10 cellular contexts compared by ENCODE assay signal in the genomic region with DNA sequence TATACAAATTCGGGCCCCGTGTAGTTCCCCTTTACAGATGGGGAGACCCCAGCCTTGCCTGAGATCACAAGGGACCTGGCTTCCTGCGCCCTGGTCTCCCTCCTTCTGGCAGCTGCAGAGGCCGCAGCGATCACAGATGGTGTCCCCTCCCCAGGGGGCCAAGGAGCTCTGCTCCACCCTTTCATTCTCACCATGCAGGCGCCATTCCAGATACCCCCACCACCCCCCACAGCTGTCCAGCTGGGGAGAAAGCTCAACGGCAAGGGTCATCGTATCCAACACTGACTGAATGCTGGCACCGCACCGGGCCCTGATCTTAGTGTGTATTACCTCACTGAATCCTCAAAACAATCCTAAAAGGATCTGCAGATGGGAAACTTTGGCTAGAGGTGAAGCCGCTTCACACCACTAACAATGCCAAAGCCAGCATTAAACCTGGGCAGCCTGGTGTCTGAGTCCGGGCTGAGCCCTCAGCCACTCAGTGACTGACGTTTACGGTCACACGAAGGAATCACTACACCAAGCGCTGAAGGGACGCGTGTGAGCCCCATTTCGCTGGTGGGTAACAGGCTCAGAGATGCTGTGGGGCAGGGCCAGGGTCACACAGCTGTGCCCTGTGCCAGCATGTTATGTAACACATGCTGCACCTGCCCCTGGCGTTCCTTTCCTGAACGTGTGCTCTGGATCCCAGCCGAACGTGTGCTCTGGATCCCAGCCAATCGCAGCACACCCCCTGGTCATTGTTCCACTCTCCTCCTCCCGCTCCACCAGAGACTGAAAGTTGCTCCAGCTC. TPM values are rescaled to one million over a fixed set of nuclear protein-coding genes. Genes with fewer than 3 reads are reported as not detected.
DNase-seq lines count a peak whose midpoint lies in the region; ATAC-seq, FAIRE-seq and TF ChIP-seq lines count a peak whose summit lies in the region.
"Had no signal": no experiment of that assay in that cellular context is flagged by ENCODE, and none has a peak within 500 bp of the region (broad histone marks: within the 10 kb centered on the region; RNA-seq: fewer than 3 reads in every experiment).

No MANE protein-coding gene starts in this region.

- H3K27ac ChIP-seq in cingulate gyrus (ENCODE audit: low read depth, low read length) (peak overlapping the region; percentile 47), rectal smooth muscle tissue (ENCODE audit: low read depth, low read length) (no peak overlapping the region)

- no peak for ATAC-seq in esophagus mucosa
- ATAC-seq in GM18517 (IDR thresholded peaks at IDR 0.05; ENCODE audit: unreplicated experiment), result no peak

- DNase-seq in GM12891 (ENCODE audit: insufficient read length, low spot score) (no peak), NAMALWA (ENCODE audit: low spot score) (peak; percentile 88)
- no peak for DNase-seq in stimulated activated CD4-positive, alpha-beta T cell treated with anti-CD3 and anti-CD28 coated beads, Interleukin-2, amount 100 ng/mL, for 48 hours
- DNase-seq in activated CD4-positive, alpha-beta T cell treated with anti-CD3 and anti-CD28 coated beads, Interleukin-2, amount 50 U/mL, for 48 hours, result no peak
- DNase-seq: effector CD4-positive, alpha-beta T cell; H7 had no signal

- FAIRE-seq in GM12891 (lab: Jason Lieb, UNC), result peak; percentile 65

- peaks cover 2% of the 10 kb centered on the region for H3K4me1 ChIP-seq in rectal smooth muscle tissue (ENCODE audit: control insufficient read depth, insufficient read depth, low read length)

- H3K9ac ChIP-seq in rectal smooth muscle tissue (ENCODE audit: low read length), result no peak overlapping the region

- H3K4me3 ChIP-seq in rectal smooth muscle tissue (ENCODE audit: low read length), result peak overlapping the region; percentile 47

- peak; percentile 56; the same call in 1 of the 2 replicates for TF ChIP-seq POLR2A in GM12891 (IDR thresholded peaks at IDR 0.05; ENCODE audit: low read depth, low read length)

- no peaks in the 10 kb centered on the region for H3K36me3 ChIP-seq in rectal smooth muscle tissue (ENCODE audit: control insufficient read depth, insufficient read depth, low read length)

- H3K27me3 ChIP-seq in rectal smooth muscle tissue (ENCODE audit: control insufficient read depth, insufficient read depth, low read length), result no peaks in the 10 kb centered on the region

TF ChIP-seq in GM12891, 5 proteins besides CTCF, POLR2A, EP300 and RAD21:
- no peak for TF ChIP-seq PAX5 (IDR thresholded peaks at IDR 0.05; ENCODE audit: insufficient read depth, low read length, severe bottlenecking)
- TF ChIP-seq SPI1 (IDR thresholded peaks at IDR 0.05; ENCODE audit: low read depth, low read length), result no peak
- peak; percentile 25; the same call in 1 of the 2 replicates for TF ChIP-seq POLR2AphosphoS5 (IDR thresholded peaks at IDR 0.05; ENCODE audit: low read depth, low read length)
- TF ChIP-seq TAF1 (IDR thresholded peaks at IDR 0.05; ENCODE audit: low read depth, low read length), result peak; percentile 56
- peak; percentile 54; the same call in 1 of the 2 replicates for TF ChIP-seq POU2F2 (IDR thresholded peaks at IDR 0.05; ENCODE audit: low read depth, low read length)

RNA-seq across cellular contexts. Expression of gene IQSEC1, which starts 51.9 kb away (rescaled TPM):
- 18.2 TPM for polyA plus RNA-seq in GM12891 (2012; ENCODE audit: low read depth, missing spikeins)
- 9.4 TPM for total RNA-seq in esophagus mucosa
